Comparison of ENCODE assay signal across 1 cellular context in the genomic region with DNA sequence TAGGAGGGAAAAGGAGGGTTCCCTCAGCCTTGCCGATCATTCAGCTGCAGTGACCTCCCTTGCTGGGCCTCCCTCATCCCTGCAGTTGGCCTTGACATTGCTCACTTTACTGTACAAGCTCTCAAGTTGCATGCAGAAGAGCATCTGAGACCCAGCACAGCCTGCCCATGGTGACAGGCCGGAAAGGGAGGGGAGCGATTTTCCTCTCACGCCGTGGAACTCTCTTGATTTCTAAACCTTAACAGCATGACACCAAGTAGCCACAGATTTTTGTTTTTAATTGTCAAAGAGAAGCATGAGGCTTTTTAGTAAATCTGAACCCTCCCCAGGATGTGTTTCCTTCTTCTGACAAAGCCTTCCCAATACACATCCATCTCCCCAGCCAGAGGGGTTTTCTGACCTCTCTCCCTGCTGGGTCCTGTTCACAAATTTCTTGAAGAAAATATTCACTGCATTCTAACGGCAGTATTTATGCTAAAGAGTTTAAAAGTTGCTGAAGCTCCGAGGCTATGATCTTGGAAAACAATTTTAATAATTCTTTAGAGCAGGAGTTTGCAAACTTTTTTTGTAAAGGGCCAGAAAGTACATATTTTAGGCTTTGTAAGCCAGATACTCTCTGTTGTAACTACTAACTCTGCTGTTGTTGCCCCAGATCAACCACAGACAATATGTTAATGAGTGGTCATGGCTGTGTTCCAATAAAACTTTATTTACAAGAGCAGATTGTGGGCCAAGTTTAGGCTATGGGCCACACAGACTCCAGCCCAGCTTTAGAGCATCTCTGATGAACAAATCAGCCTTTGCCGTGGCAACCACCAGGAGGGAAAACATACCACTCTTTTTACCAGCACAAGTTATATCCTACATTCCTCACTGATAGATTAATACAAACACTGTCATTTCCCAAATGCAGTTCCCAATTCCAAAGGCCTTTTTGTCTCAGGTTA.
TF ChIP-seq lines count a peak whose summit lies in the region.

No MANE protein-coding gene starts in this region.

TF ChIP-seq in IMR-90, 13 proteins besides CTCF, POLR2A, EP300 and RAD21:
- TF ChIP-seq USF2 (IDR thresholded peaks at IDR 0.05; ENCODE audit: low read depth, low read length) (no peak), MAFK (IDR thresholded peaks at IDR 0.05; ENCODE audit: low read depth, low read length) (no peak), FOS (IDR thresholded peaks at IDR 0.05; ENCODE audit: low read depth, low read length) (no peak), RFX5 (IDR thresholded peaks at IDR 0.05; ENCODE audit: low read depth, low read length) (no peak), ELK1 (IDR thresholded peaks at IDR 0.05; ENCODE audit: borderline replicate concordance, low read depth, low read length) (no peak), MAZ (IDR thresholded peaks at IDR 0.05; ENCODE audit: borderline replicate concordance, low read depth, low read length) (0 out of 2 replicates have a peak, but pooled peaks have one; percentile 9), MXI1 (IDR thresholded peaks at IDR 0.05; ENCODE audit: borderline replicate concordance, low read depth, low read length) (no peak), RCOR1 (IDR thresholded peaks at IDR 0.05; ENCODE audit: insufficient replicate concordance, low read length) (peak; percentile 17), SMC3 (IDR thresholded peaks at IDR 0.05; ENCODE audit: low read depth, low read length) (no peak), BHLHE40 (IDR thresholded peaks at IDR 0.05; ENCODE audit: low read depth, low read length) (no peak; the same call in 1 of the 2 replicates), NFE2L2 (IDR thresholded peaks at IDR 0.05; ENCODE audit: low read depth, low read length) (no peak), CEBPB (IDR thresholded peaks at IDR 0.05; ENCODE audit: low read depth, low read length) (0 out of 2 replicates have a peak, but pooled peaks have one; percentile 13), CHD1 (IDR thresholded peaks at IDR 0.05; ENCODE audit: low read depth, low read length) (no peak)
